1 cellular context compared by ENCODE assay signal in the genomic region with DNA sequence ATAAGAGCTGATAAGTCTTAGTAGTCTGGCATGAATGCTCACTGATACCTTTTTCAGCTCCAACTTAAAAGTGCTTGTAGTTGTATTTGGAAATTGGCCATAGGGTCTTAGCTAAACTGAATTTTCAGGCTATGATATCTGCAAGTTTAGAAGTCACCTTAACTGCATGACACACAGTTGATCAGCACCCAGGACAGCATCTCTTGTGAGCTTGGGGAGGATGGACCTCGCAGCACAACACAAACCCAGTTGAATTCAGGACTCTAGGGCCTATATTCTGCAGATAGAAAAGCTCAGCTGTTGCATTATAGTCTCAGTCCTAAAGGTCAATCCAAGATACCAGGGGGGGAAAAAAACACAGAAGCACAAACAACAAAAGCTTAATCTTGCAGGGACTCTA.
TF ChIP-seq lines count a peak whose summit lies in the region.

No MANE protein-coding gene starts in this region.

TF ChIP-seq in IMR-90, 13 proteins besides CTCF, POLR2A, EP300 and RAD21 (continued from another document):
- TF ChIP-seq BHLHE40 (IDR thresholded peaks at IDR 0.05; ENCODE audit: low read depth, low read length) (no peak), MXI1 (IDR thresholded peaks at IDR 0.05; ENCODE audit: borderline replicate concordance, low read depth, low read length) (no peak), MAFK (IDR thresholded peaks at IDR 0.05; ENCODE audit: low read depth, low read length) (no peak)
- TF ChIP-seq, protein P1, sequence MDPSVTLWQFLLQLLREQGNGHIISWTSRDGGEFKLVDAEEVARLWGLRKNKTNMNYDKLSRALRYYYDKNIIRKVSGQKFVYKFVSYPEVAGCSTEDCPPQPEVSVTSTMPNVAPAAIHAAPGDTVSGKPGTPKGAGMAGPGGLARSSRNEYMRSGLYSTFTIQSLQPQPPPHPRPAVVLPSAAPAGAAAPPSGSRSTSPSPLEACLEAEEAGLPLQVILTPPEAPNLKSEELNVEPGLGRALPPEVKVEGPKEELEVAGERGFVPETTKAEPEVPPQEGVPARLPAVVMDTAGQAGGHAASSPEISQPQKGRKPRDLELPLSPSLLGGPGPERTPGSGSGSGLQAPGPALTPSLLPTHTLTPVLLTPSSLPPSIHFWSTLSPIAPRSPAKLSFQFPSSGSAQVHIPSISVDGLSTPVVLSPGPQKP (IDR thresholded peaks at IDR 0.05; ENCODE audit: borderline replicate concordance, low read depth, low read length), result no peak
- TF ChIP-seq, protein P2, sequence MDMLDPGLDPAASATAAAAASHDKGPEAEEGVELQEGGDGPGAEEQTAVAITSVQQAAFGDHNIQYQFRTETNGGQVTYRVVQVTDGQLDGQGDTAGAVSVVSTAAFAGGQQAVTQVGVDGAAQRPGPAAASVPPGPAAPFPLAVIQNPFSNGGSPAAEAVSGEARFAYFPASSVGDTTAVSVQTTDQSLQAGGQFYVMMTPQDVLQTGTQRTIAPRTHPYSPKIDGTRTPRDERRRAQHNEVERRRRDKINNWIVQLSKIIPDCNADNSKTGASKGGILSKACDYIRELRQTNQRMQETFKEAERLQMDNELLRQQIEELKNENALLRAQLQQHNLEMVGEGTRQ (IDR thresholded peaks at IDR 0.05; ENCODE audit: low read depth, low read length), result no peak
